9 cellular contexts compared by ENCODE assay signal in genomic region chr18:11310476-11311086, GRCh38.
A peak's percentile ranks its signal among the peaks of the same experiment; 100 is the strongest.
DNase-seq lines count a peak whose midpoint lies in the region; ATAC-seq, FAIRE-seq and TF ChIP-seq lines count a peak whose summit lies in the region.
"Had no signal": no experiment of that assay in that cellular context is flagged by ENCODE, and none has a peak within 500 bp of the region (broad histone marks: within the 10 kb centered on the region; RNA-seq: fewer than 3 reads in every experiment).

No MANE protein-coding gene starts in this region.

- H3K4me1 ChIP-seq in tibial artery: no peaks in the 10 kb centered on the region

- intact Hi-C loops in activated T-helper 1 cell treated with anti-CD3 and anti-CD28 coated beads, Interleukin-12 subunit alpha, Interleukin-12 subunit beta, Interleukin-2, Interleukin-4 antibody, amounts not matched to agents 30 ng/mL and 10 ng/mL and 1 ng/mL, durations not matched to agents 14 hours and 24 hours and 36 hours (cut with micrococcal nuclease): no loop called here
- intact Hi-C loops in tibial artery (cut with DNase I; ENCODE audit: low total_unique reads): no loop called here

- H3K9me3 ChIP-seq in tibial artery: no peaks in the 10 kb centered on the region

- H3K27ac ChIP-seq in tibial artery: no peak overlapping the region
- H3K27ac ChIP-seq: SK-N-MC had no signal

- H3K9me3 Mint-ChIP-seq in activated T-helper 1 cell treated with anti-CD3 and anti-CD28 coated beads, Interleukin-12 subunit alpha, Interleukin-12 subunit beta, Interleukin-2, Interleukin-4 antibody, amounts not matched to agents 30 ng/mL and 10 ng/mL and 1 ng/mL, durations not matched to agents 14 hours and 24 hours and 36 hours: no peaks in the 10 kb centered on the region

- H3K27me3 Mint-ChIP-seq in activated T-helper 1 cell treated with anti-CD3 and anti-CD28 coated beads, Interleukin-12 subunit alpha, Interleukin-12 subunit beta, Interleukin-2, Interleukin-4 antibody, amounts not matched to agents 30 ng/mL and 10 ng/mL and 1 ng/mL, durations not matched to agents 14 hours and 24 hours and 36 hours (ENCODE audit: insufficient read depth): peaks cover 4% of the 10 kb centered on the region

- ATAC-seq in GM21447 (IDR thresholded peaks at IDR 0.05; ENCODE audit: unreplicated experiment) (peak; percentile 72), HG02885 (IDR thresholded peaks at IDR 0.05; ENCODE audit: poor library complexity, unreplicated experiment) (no peak), GM21526 (IDR thresholded peaks at IDR 0.05; ENCODE audit: low FRiP score, unreplicated experiment) (no peak)

- H3K4me3 Mint-ChIP-seq in activated T-helper 1 cell treated with anti-CD3 and anti-CD28 coated beads, Interleukin-12 subunit alpha, Interleukin-12 subunit beta, Interleukin-2, Interleukin-4 antibody, amounts not matched to agents 30 ng/mL and 10 ng/mL and 1 ng/mL, durations not matched to agents 14 hours and 24 hours and 36 hours: no peak overlapping the region

- H3K4me3 ChIP-seq in tibial artery: no peak overlapping the region
- H3K4me3 ChIP-seq: SK-N-MC had no signal

- no peaks in the 10 kb centered on the region for H3K27me3 ChIP-seq in tibial artery

- no peak overlapping the region for H3K27ac Mint-ChIP-seq in activated T-helper 1 cell treated with anti-CD3 and anti-CD28 coated beads, Interleukin-12 subunit alpha, Interleukin-12 subunit beta, Interleukin-2, Interleukin-4 antibody, amounts not matched to agents 30 ng/mL and 10 ng/mL and 1 ng/mL, durations not matched to agents 14 hours and 24 hours and 36 hours

- peaks cover 5% of the 10 kb centered on the region for H3K4me1 Mint-ChIP-seq in activated T-helper 1 cell treated with anti-CD3 and anti-CD28 coated beads, Interleukin-12 subunit alpha, Interleukin-12 subunit beta, Interleukin-2, Interleukin-4 antibody, amounts not matched to agents 30 ng/mL and 10 ng/mL and 1 ng/mL, durations not matched to agents 14 hours and 24 hours and 36 hours (ENCODE audit: low read depth)

- H3K36me3 Mint-ChIP-seq in activated T-helper 1 cell treated with anti-CD3 and anti-CD28 coated beads, Interleukin-12 subunit alpha, Interleukin-12 subunit beta, Interleukin-2, Interleukin-4 antibody, amounts not matched to agents 30 ng/mL and 10 ng/mL and 1 ng/mL, durations not matched to agents 14 hours and 24 hours and 36 hours (ENCODE audit: low read depth): no peaks in the 10 kb centered on the region

- H3K36me3 ChIP-seq in tibial artery: no peaks in the 10 kb centered on the region

- no peak for FAIRE-seq in D721Med (lab: Jason Lieb, UNC)

- peak; percentile 77 for TF ChIP-seq CTCF in D721Med (IDR thresholded peaks at IDR 0.05; ENCODE audit: insufficient read depth, missing control alignments)
- peak; percentile 42 to 46 for TF ChIP-seq CTCF in tibial artery (IDR thresholded peaks at IDR 0.05)

- no peak for DNase-seq in D721Med (ENCODE audit: insufficient read length, low spot score)
- peak; percentile 8 for DNase-seq in NCI-H187 treated with DMSO at 0.1 percent for 48 hours (lab: John Stamatoyannopoulos, UW)
- peak; percentile 1 for DNase-seq in activated T-helper 1 cell treated with anti-CD3 and anti-CD28 coated beads, Interleukin-12 subunit alpha, Interleukin-12 subunit beta, Interleukin-2, Interleukin-4 antibody, amounts not matched to agents 30 ng/mL and 10 ng/mL and 1 ng/mL, durations not matched to agents 14 hours and 24 hours and 36 hours (ENCODE audit: low spot score)
- peak; percentile 53 for DNase-seq in iPS-NIHi11 (ENCODE audit: low spot score)
- no peak for DNase-seq in tibial artery

Comparison
In these comparisons a context has a peak if more than half of its experiments do, and no peak if none do; other contexts are left out.
1. DNase-seq: peak in NCI-H187 treated with DMSO at 0.1 percent for 48 hours (single experiment), activated T-helper 1 cell treated with anti-CD3 and anti-CD28 coated beads, Interleukin-12 subunit alpha, Interleukin-12 subunit beta, Interleukin-2, Interleukin-4 antibody, amounts not matched to agents 30 ng/mL and 10 ng/mL and 1 ng/mL, durations not matched to agents 14 hours and 24 hours and 36 hours (single experiment) and iPS-NIHi11 (single experiment); none in D721Med (single experiment) and tibial artery (0 of 2).